1 cellular context compared by ENCODE assay signal in genomic region chr12:45728625-45729232, GRCh38.
A peak's percentile ranks its signal among the peaks of the same experiment; 100 is the strongest.
TF ChIP-seq lines count a peak whose summit lies in the region.

No MANE protein-coding gene starts in this region.

TF ChIP-seq in HepG2, 621 proteins besides CTCF, POLR2A, EP300 and RAD21 (continued from another document and continues in another):
- TF ChIP-seq ZNF609 (CRISPR knock-in tag; IDR thresholded peaks at IDR 0.05; ENCODE audit: borderline replicate concordance): peak; percentile 68; the same call in 1 of the 2 replicates
- TF ChIP-seq ZSCAN21 (CRISPR knock-in tag; IDR thresholded peaks at IDR 0.05; ENCODE audit: borderline replicate concordance): peak; percentile 90
- peak; percentile 21; the same call in 1 of the 2 replicates for TF ChIP-seq ZNF276 (CRISPR knock-in tag; IDR thresholded peaks at IDR 0.05; ENCODE audit: low read depth)
- peak; percentile 71 for TF ChIP-seq PAXIP1 (CRISPR knock-in tag; conservative IDR thresholded peaks at IDR 0.05)
- no peak for TF ChIP-seq ZBTB40 (IDR thresholded peaks at IDR 0.05)
- TF ChIP-seq ZBTB40 (CRISPR knock-in tag; IDR thresholded peaks at IDR 0.05): peak; percentile 93
- TF ChIP-seq ATF7-NPFF (CRISPR knock-in tag; IDR thresholded peaks at IDR 0.05; ENCODE audit: low read depth): peak; percentile 96
- TF ChIP-seq RFXAP (CRISPR knock-in tag; IDR thresholded peaks at IDR 0.05; ENCODE audit: borderline replicate concordance): peak; percentile 86; the same call in 1 of the 2 replicates
- TF ChIP-seq HNF1A (IDR thresholded peaks at IDR 0.05; ENCODE audit: low read depth): no peak
- TF ChIP-seq HNF1A (CRISPR knock-in tag; IDR thresholded peaks at IDR 0.05; ENCODE audit: borderline replicate concordance): peak; percentile 53; the same call in 1 of the 2 replicates
- TF ChIP-seq NRL (CRISPR knock-in tag; IDR thresholded peaks at IDR 0.05; ENCODE audit: borderline replicate concordance): peak; percentile 92
- TF ChIP-seq ZNF839 (CRISPR knock-in tag; IDR thresholded peaks at IDR 0.05; ENCODE audit: borderline replicate concordance): no peak
- no peak for TF ChIP-seq TCF12 (IDR thresholded peaks at IDR 0.05)
- no peak; the same call in 1 of the 2 replicates for TF ChIP-seq TCF12 (CRISPR knock-in tag; IDR thresholded peaks at IDR 0.05)
- TF ChIP-seq ZNF746 (CRISPR knock-in tag; IDR thresholded peaks at IDR 0.05): peak; percentile 86
- no peak for TF ChIP-seq AKNA (CRISPR knock-in tag; IDR thresholded peaks at IDR 0.05; ENCODE audit: borderline replicate concordance)
